12 cellular contexts compared by ENCODE assay signal in the genomic region with DNA sequence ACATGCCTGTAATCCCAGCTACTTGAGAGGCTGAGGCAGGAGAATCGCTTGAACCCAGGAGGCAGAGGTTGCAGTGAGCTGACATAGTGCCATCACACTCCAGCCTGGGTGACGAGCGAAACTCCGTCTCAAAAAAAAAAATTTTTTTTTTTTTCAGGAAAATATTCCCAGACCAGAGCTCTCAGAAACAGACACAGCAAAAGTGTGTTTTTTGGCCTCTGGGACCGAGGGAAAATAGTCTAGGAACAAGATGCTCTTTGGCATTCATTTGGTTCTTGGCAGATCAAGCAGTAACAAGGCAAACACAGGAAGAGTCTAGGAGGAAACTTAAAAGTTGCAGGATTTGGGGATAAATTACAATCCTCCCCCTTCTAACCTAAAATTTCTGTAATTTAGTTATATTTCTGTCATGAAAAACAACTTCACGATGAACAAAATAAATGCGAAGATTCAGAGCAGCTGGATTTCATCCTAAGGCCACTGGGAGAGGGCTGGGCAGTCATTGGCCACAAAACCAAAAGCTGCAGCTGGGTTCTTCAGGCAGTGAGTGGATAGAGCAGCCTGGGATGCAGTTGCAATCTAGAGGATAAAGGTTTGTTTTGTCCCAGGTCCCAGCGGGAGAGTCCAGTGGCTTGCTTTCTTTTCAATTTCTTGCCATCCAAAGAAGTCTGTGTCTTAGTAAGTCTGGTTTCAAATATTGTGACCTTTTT. TPM values are rescaled to one million over a fixed set of nuclear protein-coding genes. Genes with fewer than 3 reads are reported as not detected.
DNase-seq lines count a peak whose midpoint lies in the region; ATAC-seq and TF ChIP-seq lines count a peak whose summit lies in the region.
"Had no signal": no experiment of that assay in that cellular context is flagged by ENCODE, and none has a peak within 500 bp of the region (broad histone marks: within the 10 kb centered on the region; RNA-seq: fewer than 3 reads in every experiment).

No MANE protein-coding gene starts in this region.

- no peaks in the 10 kb centered on the region for H3K9me3 Mint-ChIP-seq in activated naive CD8-positive, alpha-beta T cell treated with anti-CD3 and anti-CD28 coated beads, Interleukin-2, amount 10 ng/mL, durations not matched to agents 7 days and 5 days
- no peaks in the 10 kb centered on the region for H3K9me3 Mint-ChIP-seq in stimulated activated effector memory CD8-positive, alpha-beta T cell treated with anti-CD3 and anti-CD28 coated beads, Interleukin-12 subunit alpha, Interleukin-12 subunit beta, amount 100 ng/mL, for 72 hours
- H3K9me3 Mint-ChIP-seq in Caco-2 (ENCODE audit: unreplicated experiment), result no peaks in the 10 kb centered on the region
- H3K9me3 Mint-ChIP-seq: GM23338, T-cell had no signal

- intact Hi-C loops in Caco-2 (cut with micrococcal nuclease; ENCODE audit: unreplicated experiment), result no loop called here

- CTCF ChIA-PET in Caco-2 (lab: Charles Lee), result interaction anchor here (0.7 to 2.0 kb wide), 4 partner anchors 11 to 109 kb away, joined by 3 to 8 read pairs (median 3); a partner anchor contains a TSS

- H3K4me3 Mint-ChIP-seq in activated naive CD8-positive, alpha-beta T cell treated with anti-CD3 and anti-CD28 coated beads, Interleukin-2, amount 10 ng/mL, durations not matched to agents 7 days and 5 days, result no peak overlapping the region
- H3K4me3 Mint-ChIP-seq in stimulated activated effector memory CD8-positive, alpha-beta T cell treated with anti-CD3 and anti-CD28 coated beads, Interleukin-12 subunit alpha, Interleukin-12 subunit beta, amount 100 ng/mL, for 72 hours, result no peak overlapping the region
- H3K4me3 Mint-ChIP-seq in Caco-2 (ENCODE audit: unreplicated experiment), result no peak overlapping the region
- H3K4me3 Mint-ChIP-seq: GM23338, T-cell had no signal

- WGBS in hepatocyte (ENCODE audit: low lambda C conversion rate, missing lambda C conversion rate), result 74% methylated on average over 8 of the region's 8 CpGs

- peak overlapping the region; percentile 43 for H3K27ac ChIP-seq in hepatocyte

- BruUV-seq in Caco-2 (replicated peaks; lab: Mats Ljungman, UMichigan), result no TSS peak

- H3K27me3 Mint-ChIP-seq in activated naive CD8-positive, alpha-beta T cell treated with anti-CD3 and anti-CD28 coated beads, Interleukin-2, amount 10 ng/mL, durations not matched to agents 7 days and 5 days, result no peaks in the 10 kb centered on the region
- H3K27me3 Mint-ChIP-seq in Caco-2 (ENCODE audit: insufficient read depth, unreplicated experiment), result no peaks in the 10 kb centered on the region
- H3K27me3 Mint-ChIP-seq: T-cell had no signal

- no peak overlapping the region for H3K4me3 ChIP-seq in hepatocyte
- H3K4me3 ChIP-seq in Caco-2 (ENCODE audit: low read depth, low read length), result no peak overlapping the region
- H3K4me3 ChIP-seq: GM23338 had no signal

- H3K9me2 ChIP-seq in hepatocyte (replicated peaks; ENCODE audit: insufficient read depth), result no peaks in the 10 kb centered on the region

- peaks cover 18% of the 10 kb centered on the region for H3K36me3 Mint-ChIP-seq in activated naive CD8-positive, alpha-beta T cell treated with anti-CD3 and anti-CD28 coated beads, Interleukin-2, amount 10 ng/mL, durations not matched to agents 7 days and 5 days
- H3K36me3 Mint-ChIP-seq in stimulated activated effector memory CD8-positive, alpha-beta T cell treated with anti-CD3 and anti-CD28 coated beads, Interleukin-12 subunit alpha, Interleukin-12 subunit beta, amount 100 ng/mL, for 72 hours, result peaks cover 86% of the 10 kb centered on the region
- H3K36me3 Mint-ChIP-seq in Caco-2 (ENCODE audit: insufficient read depth, unreplicated experiment), result peaks cover 17% of the 10 kb centered on the region

- H2AFZ ChIP-seq in hepatocyte, result no peak overlapping the region
- H2AFZ ChIP-seq: GM23338 had no signal

- no peaks in the 10 kb centered on the region for H3K79me2 ChIP-seq in hepatocyte

- peaks cover 9% of the 10 kb centered on the region for H3K4me1 ChIP-seq in hepatocyte (ENCODE audit: insufficient read depth)
- peaks cover 10% of the 10 kb centered on the region for H3K4me1 ChIP-seq in Caco-2

- peaks cover 30% of the 10 kb centered on the region for H3K4me1 Mint-ChIP-seq in activated naive CD8-positive, alpha-beta T cell treated with anti-CD3 and anti-CD28 coated beads, Interleukin-2, amount 10 ng/mL, durations not matched to agents 7 days and 5 days
- H3K4me1 Mint-ChIP-seq in stimulated activated effector memory CD8-positive, alpha-beta T cell treated with anti-CD3 and anti-CD28 coated beads, Interleukin-12 subunit alpha, Interleukin-12 subunit beta, amount 100 ng/mL, for 72 hours, result peaks cover 30% of the 10 kb centered on the region
- peaks cover 16% of the 10 kb centered on the region for H3K4me1 Mint-ChIP-seq in Caco-2 (ENCODE audit: low read depth, unreplicated experiment)

- H3K4me2 ChIP-seq in hepatocyte, result no peak overlapping the region
- H3K4me2 ChIP-seq: GM23338 had no signal

- ATAC-seq in activated naive CD8-positive, alpha-beta T cell treated with anti-CD3 and anti-CD28 coated beads, Interleukin-2, amount 10 ng/mL, durations not matched to agents 7 days and 5 days (ENCODE audit: low read depth), result no peak
- ATAC-seq in stimulated activated effector memory CD8-positive, alpha-beta T cell treated with anti-CD3 and anti-CD28 coated beads, Interleukin-12 subunit alpha, Interleukin-12 subunit beta, amount 100 ng/mL, for 72 hours, result no peak
- ATAC-seq in HG03521 (IDR thresholded peaks at IDR 0.05; ENCODE audit: unreplicated experiment), result no peak
- ATAC-seq in HG03135 (IDR thresholded peaks at IDR 0.05; ENCODE audit: unreplicated experiment), result no peak
- ATAC-seq: GM23338, T-cell had no signal

- POLR2A ChIA-PET in activated naive CD8-positive, alpha-beta T cell treated with anti-CD3 and anti-CD28 coated beads, Interleukin-2, amount 10 ng/mL, durations not matched to agents 7 days and 5 days (lab: Charles Lee), result interaction anchor here (0.6 to 2.0 kb wide), 5 partner anchors 11 to 334 kb away, joined by 3 to 7 read pairs (median 4); a partner anchor contains a TSS
- POLR2A ChIA-PET in Caco-2 (lab: Charles Lee), result no interaction called here

- in situ Hi-C loops in G401 (cut with HindIII; ENCODE audit: low sequenced_read_pairs), result no loop called here

- H3K36me3 ChIP-seq in hepatocyte (replicated peaks; ENCODE audit: insufficient read depth, low read depth) (no peaks in the 10 kb centered on the region), Caco-2 (ENCODE audit: control insufficient read depth, insufficient read depth, low read length) (no peaks in the 10 kb centered on the region)

- no peak for TF ChIP-seq CTCF in hepatocyte (IDR thresholded peaks at IDR 0.05; ENCODE audit: poor library complexity)
- no peak for TF ChIP-seq CTCF in Caco-2 (IDR thresholded peaks at IDR 0.05; ENCODE audit: insufficient read depth in 1 of 2, low read depth in 1 of 2, low read length in 1 of 2, severe bottlenecking in 1 of 2, unreplicated experiment in 1 of 2)

- H3K27ac Mint-ChIP-seq in activated naive CD8-positive, alpha-beta T cell treated with anti-CD3 and anti-CD28 coated beads, Interleukin-2, amount 10 ng/mL, durations not matched to agents 7 days and 5 days, result peak overlapping the region; percentile 6
- peak overlapping the region; percentile 86 for H3K27ac Mint-ChIP-seq in stimulated activated effector memory CD8-positive, alpha-beta T cell treated with anti-CD3 and anti-CD28 coated beads, Interleukin-12 subunit alpha, Interleukin-12 subunit beta, amount 100 ng/mL, for 72 hours
- H3K27ac Mint-ChIP-seq in Caco-2 (ENCODE audit: unreplicated experiment), result no peak overlapping the region
- H3K27ac Mint-ChIP-seq: GM23338 had no signal

- H3K9me3 ChIP-seq in hepatocyte (ENCODE audit: low read depth) (no peaks in the 10 kb centered on the region), Caco-2 (no peaks in the 10 kb centered on the region)

- H3K27me3 ChIP-seq in hepatocyte, result no peaks in the 10 kb centered on the region
- H3K27me3 ChIP-seq in Caco-2 (replicated peaks; ENCODE audit: control insufficient read depth, insufficient read depth, low read length), result no peaks in the 10 kb centered on the region

- DNase-seq in G401 (ENCODE audit: low spot score), result peak; percentile 18
- no peak for DNase-seq in activated naive CD8-positive, alpha-beta T cell treated with anti-CD3 and anti-CD28 coated beads, Interleukin-2, amount 10 ng/mL, durations not matched to agents 7 days and 5 days
- DNase-seq in hepatocyte (ENCODE audit: low spot score), result no peak
- no peak for DNase-seq in stimulated activated effector memory CD8-positive, alpha-beta T cell treated with anti-CD3 and anti-CD28 coated beads, Interleukin-12 subunit alpha, Interleukin-12 subunit beta, amount 100 ng/mL, for 72 hours (ENCODE audit: low spot score in 2 of 2)
- no peak for DNase-seq in Caco-2
- no peak for DNase-seq in effector CD8-positive, alpha-beta T cell (lab: John Stamatoyannopoulos, UW)
- DNase-seq: COR-L47, NCI-H1930, T-cell had no signal

- H4K20me1 ChIP-seq in hepatocyte (ENCODE audit: insufficient read depth, poor library complexity, severe bottlenecking), result no peaks in the 10 kb centered on the region

RNA-seq across cellular contexts. Expression of a gene that starts 19.7 kb away (rescaled TPM):
- total RNA-seq in G401 (2014; rRNA removed; shearing (Covaris generic)), result 10.0 and 11.6 TPM in 2 replicates
- 100 to 1,000 TPM; 159 to 163 TPM for total RNA-seq in activated naive CD8-positive, alpha-beta T cell treated with anti-CD3 and anti-CD28 coated beads, Interleukin-2, amount 10 ng/mL, durations not matched to agents 7 days and 5 days
- total RNA-seq in hepatocyte (8.2 and 11.5 TPM in 2 replicates), Caco-2 (2022) (19.3 and 25.0 TPM in 2 replicates)
- 20.3 and 27.6 TPM in 2 replicates for polyA plus RNA-seq in hepatocyte

RNA-seq across cellular contexts. Expression of a gene that starts 40.1 kb away (rescaled TPM):
- 68.8 and 74.1 TPM in 2 replicates for total RNA-seq in G401 (2014; rRNA removed; shearing (Covaris generic))
- total RNA-seq in activated naive CD8-positive, alpha-beta T cell treated with anti-CD3 and anti-CD28 coated beads, Interleukin-2, amount 10 ng/mL, durations not matched to agents 7 days and 5 days, result 1 to 10 TPM; 7.8 to 8.0 TPM
- total RNA-seq in hepatocyte (290 and 390 TPM in 2 replicates), Caco-2 (2022) (492 and 501 TPM in 2 replicates)
- 575 and 686 TPM in 2 replicates for polyA plus RNA-seq in hepatocyte
